ENCODE assay signal across 11 cellular contexts in genomic region chr3:11717301-11717700, GRCh38.
A peak's percentile ranks its signal among the peaks of the same experiment; 100 is the strongest.
DNase-seq lines count a peak whose midpoint lies in the region; ATAC-seq and TF ChIP-seq lines count a peak whose summit lies in the region.
"Had no signal": no experiment of that assay in that cellular context is flagged by ENCODE, and none has a peak within 500 bp of the region (broad histone marks: within the 10 kb centered on the region; RNA-seq: fewer than 3 reads in every experiment).

No MANE protein-coding gene starts in this region.

- H3K14ac ChIP-seq in mesenchymal stem cell (ENCODE audit: low read length in 2 of 2) = no peak overlapping the region

- no peak overlapping the region for H4K91ac ChIP-seq in mesenchymal stem cell (ENCODE audit: low read length)

- no peak overlapping the region for H2AK5ac ChIP-seq in mesenchymal stem cell (ENCODE audit: low read length, severe bottlenecking)

- TF ChIP-seq POLR2A in heart left ventricle (IDR thresholded peaks at IDR 0.05) = no peak

- WGBS in heart left ventricle, 4 donors = 16 to 46% (median 25%) methylated on average over 6 of the region's 6 CpGs
- 22% methylated on average over 1 of the region's 6 CpGs for WGBS in mesenchymal stem cell

- peaks cover 0 to 36% (median 22%) of the 10 kb centered on the region in 12 donors for H3K4me1 ChIP-seq in heart left ventricle
- peaks cover 9% of the 10 kb centered on the region for H3K4me1 ChIP-seq in mesenchymal stem cell (ENCODE audit: control insufficient read depth, insufficient read depth, low read depth, low read length)
- no peaks in the 10 kb centered on the region for H3K4me1 ChIP-seq in upper lobe of right lung

- no peak overlapping the region for H2BK120ac ChIP-seq in mesenchymal stem cell (ENCODE audit: low read depth, low read length)

- H3K27ac Mint-ChIP-seq in MCF 10A (ENCODE audit: low read depth, unreplicated experiment) = peak overlapping the region; percentile 85
- H3K27ac Mint-ChIP-seq: dendritic cell treated with granulocyte-macrophage colony-stimulating factor and Interleukin-4, amounts not matched to agents 40 ng/mL and 50 ng/mL, for 4 days had no signal

- H3K9ac ChIP-seq in mesenchymal stem cell (ENCODE audit: low read length) = peak overlapping the region; percentile 91

- POLR2A ChIA-PET in MCF 10A (lab: Yijun Ruan, JAX) = interaction anchor here (0.7 to 4.5 kb wide), 17 partner anchors 10 to 840 kb away, joined by 3 to 72 read pairs (median 8); partner anchors contain the start of genes MKRN2, TAMM41 and VGLL4

- H3K36me3 ChIP-seq in heart left ventricle (no peaks in the 10 kb centered on the region), mesenchymal stem cell (ENCODE audit: control insufficient read depth in 1 of 2, insufficient read depth in 2 of 2, low read depth in 1 of 2, low read length in 2 of 2) (no peaks in the 10 kb centered on the region), upper lobe of right lung (no peaks in the 10 kb centered on the region)

- CTCF ChIA-PET in MCF 10A (lab: Yijun Ruan, JAX) = interaction anchor here (0.5 to 1.5 kb wide), 7 partner anchors 17 to 888 kb away, joined by 3 to 4 read pairs (median 3); partner anchors contain the start of gene TAMM41

- peaks cover 24% of the 10 kb centered on the region for H3K4me1 Mint-ChIP-seq in MCF 10A (ENCODE audit: insufficient read depth, unreplicated experiment)

- H2BK5ac ChIP-seq in mesenchymal stem cell (ENCODE audit: low read depth, low read length, poor library complexity, severe bottlenecking) = no peak overlapping the region

- intact Hi-C loops in heart left ventricle (cut with DNase I) = loop anchor here in 3 of 10 donors (5.0 to 10.0 kb wide), 5 partner anchors 45 to 340 kb away; no protein-coding TSS in a partner anchor
- intact Hi-C loops in left cardiac atrium (cut with DNase I) = no loop called here
- intact Hi-C loops in MCF 10A (cut with micrococcal nuclease) = loop anchor here (5.0 kb wide), 1 partner anchor 65 kb away; no protein-coding TSS in a partner anchor
- intact Hi-C loops in upper lobe of right lung (cut with DNase I) = no loop called here

- no peak overlapping the region for H3K4me2 ChIP-seq in mesenchymal stem cell (ENCODE audit: low read length, poor library complexity, severe bottlenecking)

- H3K79me1 ChIP-seq in mesenchymal stem cell (replicated peaks; ENCODE audit: low read length, poor library complexity, severe bottlenecking) = peaks cover 19% of the 10 kb centered on the region

- H3K27me3 ChIP-seq in heart left ventricle (no peaks in the 10 kb centered on the region), mesenchymal stem cell (ENCODE audit: control insufficient read depth in 1 of 2, insufficient read depth in 1 of 2, low read length in 2 of 2) (no peaks in the 10 kb centered on the region), upper lobe of right lung (no peaks in the 10 kb centered on the region)

- H3K4ac ChIP-seq in mesenchymal stem cell (ENCODE audit: low read depth in 1 of 2, low read length in 2 of 2) = no peak overlapping the region

- no peak overlapping the region for H2AFZ ChIP-seq in mesenchymal stem cell (ENCODE audit: low read depth, low read length)

- no peak for ATAC-seq in heart left ventricle
- no peak for ATAC-seq in left cardiac atrium
- ATAC-seq in upper lobe of right lung = no peak

- no peaks in the 10 kb centered on the region for H3K27me3 Mint-ChIP-seq in MCF 10A (ENCODE audit: insufficient read depth, unreplicated experiment)

- H2BK15ac ChIP-seq in mesenchymal stem cell (ENCODE audit: low read depth, poor library complexity, severe bottlenecking) = no peak overlapping the region

- TF ChIP-seq CTCF in heart left ventricle (IDR thresholded peaks at IDR 0.05) (no peak), MCF 10A (IDR thresholded peaks at IDR 0.05; ENCODE audit: unreplicated experiment) (no peak), upper lobe of right lung (IDR thresholded peaks at IDR 0.05) (no peak)

- no peaks in the 10 kb centered on the region for H3K9me3 ChIP-seq in heart left ventricle
- H3K9me3 ChIP-seq in mesenchymal stem cell (ENCODE audit: control insufficient read depth, low read length) = no peaks in the 10 kb centered on the region
- no peaks in the 10 kb centered on the region for H3K9me3 ChIP-seq in upper lobe of right lung

- H2BK12ac ChIP-seq in mesenchymal stem cell (ENCODE audit: low read length in 2 of 2) = no peak overlapping the region

- H3K4me3 ChIP-seq in heart left ventricle (peak overlapping the region in 8 of 12 donors; percentile 73 to 94 (median 87)), mesenchymal stem cell (ENCODE audit: insufficient read depth in 1 of 2, low read depth in 1 of 2, low read length in 2 of 2) (peak overlapping the region in 1 of 2 experiments; percentile 86), upper lobe of right lung (peak overlapping the region; percentile 91)

- BruUV-seq in MCF 10A (replicated peaks; lab: Mats Ljungman, UMichigan) = no TSS peak

- H3K23ac ChIP-seq in mesenchymal stem cell (ENCODE audit: low read length in 2 of 2) = no peak overlapping the region

- H3K18ac ChIP-seq in mesenchymal stem cell (ENCODE audit: low read depth in 1 of 2, low read length in 2 of 2) = no peak overlapping the region

- DNase-seq in heart left ventricle (no peak), left cardiac atrium (no peak), MCF 10A (ENCODE audit: unreplicated experiment) (peak; percentile 45), mesenchymal stem cell (peak; percentile 73), upper lobe of right lung (no peak), NCI-H69 (lab: John Stamatoyannopoulos, UW) (no peak), NCI-H1436 (lab: John Stamatoyannopoulos, UW) (no peak)
- no peak for DNase-seq in activated CD4-positive, CD25-positive, alpha-beta regulatory T cell (lab: John Stamatoyannopoulos, UW)
- DNase-seq: NCI-H187 treated with DMSO at 0.1 percent for 48 hours, substantia nigra had no signal

- peak overlapping the region; percentile 79 to 98 (median 92) for H3K27ac ChIP-seq in heart left ventricle
- peak overlapping the region; percentile 47 for H3K27ac ChIP-seq in mesenchymal stem cell (ENCODE audit: low read length, poor library complexity, severe bottlenecking)
- peak overlapping the region; percentile 93 for H3K27ac ChIP-seq in upper lobe of right lung

- no peaks in the 10 kb centered on the region for H3K9me3 Mint-ChIP-seq in MCF 10A (ENCODE audit: unreplicated experiment)
- H3K9me3 Mint-ChIP-seq: dendritic cell treated with granulocyte-macrophage colony-stimulating factor and Interleukin-4, amounts not matched to agents 40 ng/mL and 50 ng/mL, for 4 days had no signal

- H4K8ac ChIP-seq in mesenchymal stem cell (ENCODE audit: low read length) = no peak overlapping the region

- H3K36me3 Mint-ChIP-seq in MCF 10A (ENCODE audit: insufficient read depth, unreplicated experiment) = peaks cover 4% of the 10 kb centered on the region

- peak overlapping the region; percentile 98 for H3K4me3 Mint-ChIP-seq in MCF 10A (ENCODE audit: unreplicated experiment)
- H3K4me3 Mint-ChIP-seq: dendritic cell treated with granulocyte-macrophage colony-stimulating factor and Interleukin-4, amounts not matched to agents 40 ng/mL and 50 ng/mL, for 4 days had no signal

Comparison
In these comparisons a context has a peak if more than half of its experiments do, and no peak if none do; other contexts are left out.
1. DNase-seq: peak in MCF 10A (single experiment) and mesenchymal stem cell (single experiment); none in heart left ventricle (0 of 5), left cardiac atrium (single experiment), upper lobe of right lung (single experiment), NCI-H69 (single experiment), activated CD4-positive, CD25-positive, alpha-beta regulatory T cell (0 of 4) and NCI-H1436 (single experiment).
2. Peak in every context shown above with its lines, with median percentiles within 50 percentile points of each other: H3K27ac ChIP-seq.